ENCODE assay signal across 8 cellular contexts in the genomic region with DNA sequence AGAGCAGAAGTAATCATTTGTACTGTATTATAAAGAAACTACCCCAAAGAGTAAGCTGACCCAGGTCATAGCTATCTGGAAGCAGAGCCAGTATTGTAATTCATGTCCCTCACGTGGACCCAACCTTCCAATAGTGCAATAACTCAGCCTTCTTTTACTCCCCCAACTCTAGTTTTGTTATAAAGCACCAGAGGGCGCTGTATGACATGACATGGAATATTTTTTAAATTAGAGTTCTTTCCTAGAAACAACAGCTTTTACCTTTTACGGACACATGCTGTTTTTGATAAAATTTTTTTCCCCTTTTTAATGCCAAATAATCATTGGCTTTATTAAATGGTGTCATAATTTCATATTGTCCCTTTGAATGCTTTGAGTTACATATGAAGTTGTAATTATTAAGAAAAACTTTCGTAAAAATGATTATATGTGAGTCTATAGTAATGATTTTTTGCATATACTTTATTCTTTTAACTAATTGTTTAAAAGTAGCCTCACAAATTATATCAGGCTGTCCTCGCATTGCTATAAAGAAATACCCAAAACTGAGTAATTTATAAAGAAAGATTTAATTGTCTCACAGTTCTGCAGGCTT.
DNase-seq lines count a peak whose midpoint lies in the region; ATAC-seq and TF ChIP-seq lines count a peak whose summit lies in the region.

No MANE protein-coding gene starts in this region.

- no peaks in the 10 kb centered on the region for H3K9me3 ChIP-seq in BE2C
- no peaks in the 10 kb centered on the region for H3K9me3 ChIP-seq in body of pancreas
- H3K9me3 ChIP-seq in tibial artery, result no peaks in the 10 kb centered on the region

- no peaks in the 10 kb centered on the region for H3K4me1 Mint-ChIP-seq in activated T-cell treated with anti-CD3 and anti-CD28 coated beads, Interleukin-2, amount 50 U/mL, for 72 hours (ENCODE audit: low read depth)

- H3K27me3 ChIP-seq in BE2C, result no peaks in the 10 kb centered on the region
- H3K27me3 ChIP-seq in body of pancreas, result no peaks in the 10 kb centered on the region
- H3K27me3 ChIP-seq in tibial artery, result no peaks in the 10 kb centered on the region

- 70 to 75% methylated on average over 5 of the region's 5 CpGs for WGBS in body of pancreas, 2 donors

- no peak overlapping the region for H3K27ac Mint-ChIP-seq in activated T-cell treated with anti-CD3 and anti-CD28 coated beads, Interleukin-2, amount 50 U/mL, for 72 hours

- DNase-seq in BE2C, result peak; percentile 16
- peak; percentile 19 for DNase-seq in GM20000 (ENCODE audit: low spot score)
- peak; percentile 46 for DNase-seq in NCI-H460 (ENCODE audit: extremely low read depth, low read depth)
- DNase-seq in body of pancreas, result peak in 1 of 4 donors; percentile 38
- DNase-seq in iris pigment epithelial cell (ENCODE audit: low read depth), result peak; percentile 77
- DNase-seq in tibial artery, result no peak
- DNase-seq in activated T-cell treated with anti-CD3 and anti-CD28 coated beads, Interleukin-2, amount 50 U/mL, for 72 hours, result no peak

- H3K4me3 ChIP-seq in BE2C (ENCODE audit: low read depth, low read length) (no peak overlapping the region), body of pancreas (no peak overlapping the region), tibial artery (no peak overlapping the region)

- H3K36me3 ChIP-seq in BE2C, result no peaks in the 10 kb centered on the region
- peaks cover 0 to 10% of the 10 kb centered on the region in 2 donors for H3K36me3 ChIP-seq in body of pancreas (replicated peaks in 1 of 2; ENCODE audit: insufficient read depth in 1 of 2, low read depth in 2 of 2)
- peaks cover 26 to 45% (median 37%) of the 10 kb centered on the region in 3 donors for H3K36me3 ChIP-seq in tibial artery

- ATAC-seq in body of pancreas, result peak; percentile 50
- ATAC-seq in HG03280 (IDR thresholded peaks at IDR 0.05; ENCODE audit: unreplicated experiment), result no peak
- ATAC-seq in activated T-cell treated with anti-CD3 and anti-CD28 coated beads, Interleukin-2, amount 50 U/mL, for 72 hours (replicated peaks in 1 of 2), result no peak

- TF ChIP-seq CTCF in BE2C (IDR thresholded peaks at IDR 0.05; ENCODE audit: low read depth, low read length), result peak; percentile 53
- TF ChIP-seq CTCF in GM20000 (IDR thresholded peaks at IDR 0.05; ENCODE audit: extremely low read depth, missing control alignments), result no peak
- TF ChIP-seq CTCF in body of pancreas (IDR thresholded peaks at IDR 0.05), result peak; percentile 26 to 61 (median 52)
- TF ChIP-seq CTCF in tibial artery (IDR thresholded peaks at IDR 0.05), result peak; percentile 56 to 79

- intact Hi-C loops in body of pancreas (cut with DNase I) (loop anchor here (10.0 kb wide), 1 partner anchor 113 kb away; no protein-coding TSS in a partner anchor), tibial artery (cut with DNase I; ENCODE audit: low total_unique reads) (loop anchor here (1.0 to 10.0 kb wide), 2 partner anchors 113 to 343 kb away; no protein-coding TSS in a partner anchor)

- no peak for TF ChIP-seq POLR2A in body of pancreas (IDR thresholded peaks at IDR 0.05)

- no peaks in the 10 kb centered on the region for H3K27me3 Mint-ChIP-seq in activated T-cell treated with anti-CD3 and anti-CD28 coated beads, Interleukin-2, amount 50 U/mL, for 72 hours (ENCODE audit: low read depth)

- H3K4me3 Mint-ChIP-seq in activated T-cell treated with anti-CD3 and anti-CD28 coated beads, Interleukin-2, amount 50 U/mL, for 72 hours, result no peak overlapping the region

- H3K27ac ChIP-seq in body of pancreas (no peak overlapping the region), tibial artery (no peak overlapping the region)

- H3K36me3 Mint-ChIP-seq in activated T-cell treated with anti-CD3 and anti-CD28 coated beads, Interleukin-2, amount 50 U/mL, for 72 hours (ENCODE audit: insufficient read depth in 2 of 2), result peaks cover 7 to 33% of the 10 kb centered on the region in 2 donors

- H3K9me3 Mint-ChIP-seq in activated T-cell treated with anti-CD3 and anti-CD28 coated beads, Interleukin-2, amount 50 U/mL, for 72 hours, result no peaks in the 10 kb centered on the region

- H3K4me1 ChIP-seq in BE2C (no peaks in the 10 kb centered on the region), body of pancreas (no peaks in the 10 kb centered on the region), tibial artery (no peaks in the 10 kb centered on the region)

Comparison
In these comparisons a context has a peak if more than half of its experiments do, and no peak if none do; other contexts are left out.
1. DNase-seq: peak in BE2C (single experiment), GM20000 (single experiment), NCI-H460 (single experiment) and iris pigment epithelial cell (single experiment); none in tibial artery (0 of 2) and activated T-cell treated with anti-CD3 and anti-CD28 coated beads, Interleukin-2, amount 50 U/mL, for 72 hours (0 of 2).